In the genomic region with DNA sequence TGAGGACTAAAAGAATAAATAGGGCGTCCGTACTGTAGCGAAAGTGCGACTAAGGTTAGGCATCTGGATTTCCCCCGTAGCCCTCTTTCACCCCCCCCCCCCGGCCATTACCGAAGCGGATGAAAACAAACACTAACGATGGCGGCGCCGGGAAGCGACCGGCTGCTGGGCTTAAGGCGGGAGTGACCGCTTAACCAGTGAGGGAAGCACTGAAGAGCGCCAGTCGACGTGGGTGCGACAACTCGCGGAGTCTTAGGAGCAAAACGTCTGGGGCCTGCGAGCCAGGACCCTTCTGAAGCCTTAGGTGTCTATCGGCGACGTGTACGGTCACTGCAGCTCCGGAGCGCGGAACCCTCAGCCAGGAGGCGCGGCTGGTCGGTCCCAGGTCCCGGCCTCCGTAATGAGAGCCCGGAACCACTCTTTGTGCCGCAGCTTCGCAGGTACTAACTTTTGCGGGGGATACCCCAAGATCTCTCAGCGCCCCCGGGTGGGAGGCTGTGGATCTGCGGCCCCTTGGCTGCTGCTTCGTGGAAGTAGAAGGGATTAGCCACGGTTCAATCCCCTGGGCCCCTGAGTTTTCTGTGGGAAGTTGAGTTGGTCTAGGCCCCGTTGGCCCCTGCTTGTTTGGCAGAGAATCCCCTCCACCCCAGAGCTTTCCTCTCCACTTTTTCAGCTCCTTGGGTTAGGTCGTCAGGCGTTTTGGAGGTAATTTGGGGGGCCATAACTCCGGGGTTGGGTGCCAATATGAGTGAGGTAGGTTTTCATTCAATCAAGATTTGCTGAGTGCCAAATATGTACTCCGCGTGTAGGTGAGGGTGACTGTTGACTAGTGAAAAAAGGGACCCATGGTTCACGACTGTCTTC, we compare ENCODE assay signal across 1 cellular context.
A peak's percentile ranks its signal among the peaks of the same experiment; 100 is the strongest.
TF ChIP-seq lines count a peak whose summit lies in the region.

A gene (plus strand): TSS at position 103 of the 864 bp plus-strand sequence. CDS start 26,739 bp downstream, outside the sequence.

TF ChIP-seq in WTC11, 78 proteins besides CTCF, POLR2A, EP300 and RAD21 (continued from another document):
- TF ChIP-seq, protein P1, sequence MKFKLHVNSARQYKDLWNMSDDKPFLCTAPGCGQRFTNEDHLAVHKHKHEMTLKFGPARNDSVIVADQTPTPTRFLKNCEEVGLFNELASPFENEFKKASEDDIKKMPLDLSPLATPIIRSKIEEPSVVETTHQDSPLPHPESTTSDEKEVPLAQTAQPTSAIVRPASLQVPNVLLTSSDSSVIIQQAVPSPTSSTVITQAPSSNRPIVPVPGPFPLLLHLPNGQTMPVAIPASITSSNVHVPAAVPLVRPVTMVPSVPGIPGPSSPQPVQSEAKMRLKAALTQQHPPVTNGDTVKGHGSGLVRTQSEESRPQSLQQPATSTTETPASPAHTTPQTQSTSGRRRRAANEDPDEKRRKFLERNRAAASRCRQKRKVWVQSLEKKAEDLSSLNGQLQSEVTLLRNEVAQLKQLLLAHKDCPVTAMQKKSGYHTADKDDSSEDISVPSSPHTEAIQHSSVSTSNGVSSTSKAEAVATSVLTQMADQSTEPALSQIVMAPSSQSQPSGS (CRISPR knock-in tag; IDR thresholded peaks at IDR 0.05; ENCODE audit: borderline replicate concordance, low read depth): no peak
- no peak for TF ChIP-seq ZNF121 (CRISPR knock-in tag; IDR thresholded peaks at IDR 0.05)
- TF ChIP-seq MYBL2 (CRISPR knock-in tag; IDR thresholded peaks at IDR 0.05): 0 out of 2 replicates have a peak, but pooled peaks have one; percentile 0
- TF ChIP-seq, protein P2, sequence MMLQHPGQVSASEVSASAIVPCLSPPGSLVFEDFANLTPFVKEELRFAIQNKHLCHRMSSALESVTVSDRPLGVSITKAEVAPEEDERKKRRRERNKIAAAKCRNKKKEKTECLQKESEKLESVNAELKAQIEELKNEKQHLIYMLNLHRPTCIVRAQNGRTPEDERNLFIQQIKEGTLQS (CRISPR knock-in tag; conservative IDR thresholded peaks at IDR 0.05): no peak
- no peak for TF ChIP-seq ZNF423 (CRISPR knock-in tag; IDR thresholded peaks at IDR 0.05)
- TF ChIP-seq, protein P3, sequence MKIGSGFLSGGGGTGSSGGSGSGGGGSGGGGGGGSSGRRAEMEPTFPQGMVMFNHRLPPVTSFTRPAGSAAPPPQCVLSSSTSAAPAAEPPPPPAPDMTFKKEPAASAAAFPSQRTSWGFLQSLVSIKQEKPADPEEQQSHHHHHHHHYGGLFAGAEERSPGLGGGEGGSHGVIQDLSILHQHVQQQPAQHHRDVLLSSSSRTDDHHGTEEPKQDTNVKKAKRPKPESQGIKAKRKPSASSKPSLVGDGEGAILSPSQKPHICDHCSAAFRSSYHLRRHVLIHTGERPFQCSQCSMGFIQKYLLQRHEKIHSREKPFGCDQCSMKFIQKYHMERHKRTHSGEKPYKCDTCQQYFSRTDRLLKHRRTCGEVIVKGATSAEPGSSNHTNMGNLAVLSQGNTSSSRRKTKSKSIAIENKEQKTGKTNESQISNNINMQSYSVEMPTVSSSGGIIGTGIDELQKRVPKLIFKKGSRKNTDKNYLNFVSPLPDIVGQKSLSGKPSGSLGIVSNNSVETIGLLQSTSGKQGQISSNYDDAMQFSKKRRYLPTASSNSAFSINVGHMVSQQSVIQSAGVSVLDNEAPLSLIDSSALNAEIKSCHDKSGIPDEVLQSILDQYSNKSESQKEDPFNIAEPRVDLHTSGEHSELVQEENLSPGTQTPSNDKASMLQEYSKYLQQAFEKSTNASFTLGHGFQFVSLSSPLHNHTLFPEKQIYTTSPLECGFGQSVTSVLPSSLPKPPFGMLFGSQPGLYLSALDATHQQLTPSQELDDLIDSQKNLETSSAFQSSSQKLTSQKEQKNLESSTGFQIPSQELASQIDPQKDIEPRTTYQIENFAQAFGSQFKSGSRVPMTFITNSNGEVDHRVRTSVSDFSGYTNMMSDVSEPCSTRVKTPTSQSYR (CRISPR knock-in tag; IDR thresholded peaks at IDR 0.05): no peak
- TF ChIP-seq, protein P4, sequence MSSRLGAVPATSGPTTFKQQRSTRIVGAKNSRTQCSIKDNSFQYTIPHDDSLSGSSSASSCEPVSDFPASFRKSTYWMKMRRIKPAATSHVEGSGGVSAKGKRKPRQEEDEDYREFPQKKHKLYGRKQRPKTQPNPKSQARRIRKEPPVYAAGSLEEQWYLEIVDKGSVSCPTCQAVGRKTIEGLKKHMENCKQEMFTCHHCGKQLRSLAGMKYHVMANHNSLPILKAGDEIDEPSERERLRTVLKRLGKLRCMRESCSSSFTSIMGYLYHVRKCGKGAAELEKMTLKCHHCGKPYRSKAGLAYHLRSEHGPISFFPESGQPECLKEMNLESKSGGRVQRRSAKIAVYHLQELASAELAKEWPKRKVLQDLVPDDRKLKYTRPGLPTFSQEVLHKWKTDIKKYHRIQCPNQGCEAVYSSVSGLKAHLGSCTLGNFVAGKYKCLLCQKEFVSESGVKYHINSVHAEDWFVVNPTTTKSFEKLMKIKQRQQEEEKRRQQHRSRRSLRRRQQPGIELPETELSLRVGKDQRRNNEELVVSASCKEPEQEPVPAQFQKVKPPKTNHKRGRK (CRISPR knock-in tag; IDR thresholded peaks at IDR 0.05; ENCODE audit: borderline replicate concordance): no peak
- TF ChIP-seq, protein P5, sequence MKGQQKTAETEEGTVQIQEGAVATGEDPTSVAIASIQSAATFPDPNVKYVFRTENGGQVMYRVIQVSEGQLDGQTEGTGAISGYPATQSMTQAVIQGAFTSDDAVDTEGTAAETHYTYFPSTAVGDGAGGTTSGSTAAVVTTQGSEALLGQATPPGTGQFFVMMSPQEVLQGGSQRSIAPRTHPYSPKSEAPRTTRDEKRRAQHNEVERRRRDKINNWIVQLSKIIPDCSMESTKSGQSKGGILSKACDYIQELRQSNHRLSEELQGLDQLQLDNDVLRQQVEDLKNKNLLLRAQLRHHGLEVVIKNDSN (CRISPR knock-in tag; IDR thresholded peaks at IDR 0.05): no peak
- TF ChIP-seq RELA (CRISPR knock-in tag; IDR thresholded peaks at IDR 0.05; ENCODE audit: borderline replicate concordance): no peak
- TF ChIP-seq, protein P6, sequence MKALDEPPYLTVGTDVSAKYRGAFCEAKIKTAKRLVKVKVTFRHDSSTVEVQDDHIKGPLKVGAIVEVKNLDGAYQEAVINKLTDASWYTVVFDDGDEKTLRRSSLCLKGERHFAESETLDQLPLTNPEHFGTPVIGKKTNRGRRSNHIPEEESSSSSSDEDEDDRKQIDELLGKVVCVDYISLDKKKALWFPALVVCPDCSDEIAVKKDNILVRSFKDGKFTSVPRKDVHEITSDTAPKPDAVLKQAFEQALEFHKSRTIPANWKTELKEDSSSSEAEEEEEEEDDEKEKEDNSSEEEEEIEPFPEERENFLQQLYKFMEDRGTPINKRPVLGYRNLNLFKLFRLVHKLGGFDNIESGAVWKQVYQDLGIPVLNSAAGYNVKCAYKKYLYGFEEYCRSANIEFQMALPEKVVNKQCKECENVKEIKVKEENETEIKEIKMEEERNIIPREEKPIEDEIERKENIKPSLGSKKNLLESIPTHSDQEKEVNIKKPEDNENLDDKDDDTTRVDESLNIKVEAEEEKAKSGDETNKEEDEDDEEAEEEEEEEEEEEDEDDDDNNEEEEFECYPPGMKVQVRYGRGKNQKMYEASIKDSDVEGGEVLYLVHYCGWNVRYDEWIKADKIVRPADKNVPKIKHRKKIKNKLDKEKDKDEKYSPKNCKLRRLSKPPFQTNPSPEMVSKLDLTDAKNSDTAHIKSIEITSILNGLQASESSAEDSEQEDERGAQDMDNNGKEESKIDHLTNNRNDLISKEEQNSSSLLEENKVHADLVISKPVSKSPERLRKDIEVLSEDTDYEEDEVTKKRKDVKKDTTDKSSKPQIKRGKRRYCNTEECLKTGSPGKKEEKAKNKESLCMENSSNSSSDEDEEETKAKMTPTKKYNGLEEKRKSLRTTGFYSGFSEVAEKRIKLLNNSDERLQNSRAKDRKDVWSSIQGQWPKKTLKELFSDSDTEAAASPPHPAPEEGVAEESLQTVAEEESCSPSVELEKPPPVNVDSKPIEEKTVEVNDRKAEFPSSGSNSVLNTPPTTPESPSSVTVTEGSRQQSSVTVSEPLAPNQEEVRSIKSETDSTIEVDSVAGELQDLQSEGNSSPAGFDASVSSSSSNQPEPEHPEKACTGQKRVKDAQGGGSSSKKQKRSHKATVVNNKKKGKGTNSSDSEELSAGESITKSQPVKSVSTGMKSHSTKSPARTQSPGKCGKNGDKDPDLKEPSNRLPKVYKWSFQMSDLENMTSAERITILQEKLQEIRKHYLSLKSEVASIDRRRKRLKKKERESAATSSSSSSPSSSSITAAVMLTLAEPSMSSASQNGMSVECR (CRISPR knock-in tag; IDR thresholded peaks at IDR 0.05; ENCODE audit: borderline replicate concordance): 0 out of 2 replicates have a peak, but pooled peaks have one; percentile 27
- no peak for TF ChIP-seq ZNF263 (CRISPR knock-in tag; IDR thresholded peaks at IDR 0.05; ENCODE audit: low read depth)
